Comparison of ENCODE assay signal across 22 cellular contexts in the genomic region with DNA sequence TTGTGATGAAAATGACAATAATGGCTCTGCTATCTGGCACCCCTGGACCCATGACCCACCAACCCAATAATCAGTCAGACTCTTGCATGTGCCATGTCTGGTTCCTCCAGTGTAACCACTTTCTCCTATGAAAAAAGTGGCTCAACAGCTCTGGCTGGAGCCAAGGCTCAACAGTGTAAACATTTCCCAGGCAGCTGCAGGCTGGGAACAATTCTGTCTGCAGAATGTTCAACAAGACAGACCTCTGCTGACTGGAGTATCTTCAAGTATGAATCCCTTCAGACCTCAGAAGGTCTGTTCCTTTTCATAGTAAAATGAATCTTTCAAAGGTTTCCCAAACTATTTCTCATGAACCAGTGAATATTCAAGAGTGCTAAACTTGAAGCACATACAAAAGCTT.
DNase-seq lines count a peak whose midpoint lies in the region; ATAC-seq and TF ChIP-seq lines count a peak whose summit lies in the region.
"Had no signal": no experiment of that assay in that cellular context is flagged by ENCODE, and none has a peak within 500 bp of the region (broad histone marks: within the 10 kb centered on the region; RNA-seq: fewer than 3 reads in every experiment).

No MANE protein-coding gene starts in this region.

- H3K79me2 ChIP-seq in PC-9 (ENCODE audit: low read depth), result no peaks in the 10 kb centered on the region

- H3K4me3 ChIP-seq in LNCaP clone FGC (ENCODE audit: low read depth, low read length) (no peak overlapping the region), epithelial cell of esophagus (ENCODE audit: low read length) (no peak overlapping the region), left lung (no peak overlapping the region), PC-9 (no peak overlapping the region), lower lobe of right lung (no peak overlapping the region)
- H3K4me3 ChIP-seq: SK-N-MC had no signal

- POLR2A ChIA-PET in PC-9 (lab: Charles Lee; ENCODE audit: unreplicated experiment), result no interaction called here

- H3K4me1 ChIP-seq in left lung (no peaks in the 10 kb centered on the region), PC-9 (replicated peaks; ENCODE audit: insufficient read depth) (no peaks in the 10 kb centered on the region), lower lobe of right lung (no peaks in the 10 kb centered on the region)

- DNase-seq in DMS53 (lab: John Stamatoyannopoulos, UW), result peak; percentile 70
- peak; percentile 17 for DNase-seq in LNCaP clone FGC (ENCODE audit: low read depth)
- peak; percentile 14 for DNase-seq in epithelial cell of esophagus (ENCODE audit: low read depth)
- DNase-seq in left lung, result no peak
- DNase-seq in PC-9, result no peak
- DNase-seq in left lobe of liver (ENCODE audit: low spot score), result no peak
- DNase-seq in lower lobe of right lung, result no peak
- DNase-seq in NCI-H446 (lab: John Stamatoyannopoulos, UW), result no peak
- DNase-seq: GDM1, KG1, NCI-H1048, NCI-H1417, NCI-H1694 treated with DMSO at 0.1 percent for 48 hours, NCI-H2081, NCI-H2171, NCI-H226, NCI-H524, NCI-H82, SIG-M5 had no signal

- H3F3A ChIP-seq in PC-9 (ENCODE audit: insufficient read depth, low read depth), result no peaks in the 10 kb centered on the region

- H4K20me1 ChIP-seq in PC-9 (ENCODE audit: insufficient read depth), result no peaks in the 10 kb centered on the region

- H3K9me2 ChIP-seq in PC-9 (ENCODE audit: insufficient read depth), result no peaks in the 10 kb centered on the region

- BruUV-seq in PC-9 (replicated peaks; lab: Mats Ljungman, UMichigan), result no TSS peak

- H3K9me3 ChIP-seq in left lung, result peaks cover 0 to 9% of the 10 kb centered on the region in 2 donors
- H3K9me3 ChIP-seq in PC-9 (ENCODE audit: insufficient read depth, low read depth), result no peaks in the 10 kb centered on the region
- no peaks in the 10 kb centered on the region for H3K9me3 ChIP-seq in lower lobe of right lung

- no peak overlapping the region for H2AFZ ChIP-seq in PC-9

- H3K27me3 ChIP-seq in left lung (no peaks in the 10 kb centered on the region), PC-9 (ENCODE audit: insufficient read depth, low read depth) (no peaks in the 10 kb centered on the region), lower lobe of right lung (ENCODE audit: low read depth) (no peaks in the 10 kb centered on the region)

- intact Hi-C loops in left lung (cut with DNase I), result no loop called here
- intact Hi-C loops in PC-9 (cut with micrococcal nuclease; ENCODE audit: unreplicated experiment), result no loop called here
- intact Hi-C loops in lower lobe of right lung (cut with DNase I), result no loop called here

- H3K36me3 ChIP-seq in left lung, result no peaks in the 10 kb centered on the region
- H3K36me3 ChIP-seq in PC-9 (ENCODE audit: low read depth), result no peaks in the 10 kb centered on the region
- no peaks in the 10 kb centered on the region for H3K36me3 ChIP-seq in lower lobe of right lung

- H3K27ac ChIP-seq in left lung (no peak overlapping the region), PC-9 (no peak overlapping the region), lower lobe of right lung (no peak overlapping the region)
- H3K27ac ChIP-seq: RWPE1, SK-N-MC had no signal

- peak; percentile 50 for ATAC-seq in left lung
- ATAC-seq in left lobe of liver, result no peak
- ATAC-seq in lower lobe of right lung, result no peak
- ATAC-seq: Panc1 had no signal

- H3K4me2 ChIP-seq in PC-9, result no peak overlapping the region

- CTCF ChIA-PET in PC-9 (lab: Charles Lee), result no interaction called here

- TF ChIP-seq CTCF in LNCaP clone FGC (IDR thresholded peaks at IDR 0.05; ENCODE audit: control insufficient read depth, extremely low read depth, insufficient read depth), result no peak
- no peak for TF ChIP-seq CTCF in epithelial cell of esophagus (IDR thresholded peaks at IDR 0.05; ENCODE audit: insufficient read depth, low read depth, low read length, missing control alignments)
- no peak for TF ChIP-seq CTCF in left lung (IDR thresholded peaks at IDR 0.05)
- no peak for TF ChIP-seq CTCF in PC-9 (conservative IDR thresholded peaks at IDR 0.05)
- TF ChIP-seq CTCF in lower lobe of right lung (IDR thresholded peaks at IDR 0.05), result no peak

Comparison
In these comparisons a context has a peak if more than half of its experiments do, and no peak if none do; other contexts are left out.
1. DNase-seq: peak in DMS53 (single experiment), LNCaP clone FGC (single experiment) and epithelial cell of esophagus (single experiment); none in left lung (0 of 2), PC-9 (0 of 2), left lobe of liver (single experiment), lower lobe of right lung (single experiment) and NCI-H446 (0 of 2).